Comparison of ENCODE assay signal across 8 cellular contexts in genomic region chr2:230007931-230008707, GRCh38.
DNase-seq lines count a peak whose midpoint lies in the region; TF ChIP-seq lines count a peak whose summit lies in the region.
"Had no signal": no experiment of that assay in that cellular context is flagged by ENCODE, and none has a peak within 500 bp of the region (broad histone marks: within the 10 kb centered on the region; RNA-seq: fewer than 3 reads in every experiment).

No MANE protein-coding gene starts in this region.

- no peaks in the 10 kb centered on the region for H3K79me2 ChIP-seq in Loucy (ENCODE audit: insufficient read depth, low read length)

- H3K4me1 ChIP-seq in Loucy (ENCODE audit: insufficient read depth, low read length, poor library complexity, severe bottlenecking) (peaks cover 5% of the 10 kb centered on the region), ovary (ENCODE audit: insufficient read depth) (peaks cover 10% of the 10 kb centered on the region), testis (peaks cover 6% of the 10 kb centered on the region)

- no peaks in the 10 kb centered on the region for H4K20me1 ChIP-seq in Loucy (ENCODE audit: insufficient read depth, low read length, poor library complexity, severe bottlenecking)

- TF ChIP-seq EP300 in ovary (IDR thresholded peaks at IDR 0.05), result no peak

- H3K27me3 ChIP-seq in Loucy (ENCODE audit: insufficient read depth, low read length, poor library complexity, severe bottlenecking) (no peaks in the 10 kb centered on the region), ovary (no peaks in the 10 kb centered on the region), testis (no peaks in the 10 kb centered on the region)

- TF ChIP-seq CTCF in GM13976 (IDR thresholded peaks at IDR 0.05; ENCODE audit: borderline replicate concordance, control extremely low read depth, extremely low read depth, insufficient read depth, missing control alignments) (peak; percentile 74), Loucy (conservative IDR thresholded peaks at IDR 0.05; ENCODE audit: low read length) (peak; percentile 92), ovary (IDR thresholded peaks at IDR 0.05) (peak; percentile 75 to 85 (median 77)), testis (IDR thresholded peaks at IDR 0.05) (peak; percentile 56 to 91 (median 91))

- intact Hi-C loops in ovary (cut with DNase I), result loop anchor here in 3 of 4 donors (2.0 to 10.0 kb wide), 5 partner anchors 59 to 604 kb away; partner anchors contain the start of gene SLC16A14 (in 1 of the 3)
- intact Hi-C loops in testis (cut with DNase I; ENCODE audit: low total_unique reads), result loop anchor here (5.0 to 10.0 kb wide), 2 partner anchors 147 to 604 kb away; no protein-coding TSS in a partner anchor

- no peak for TF ChIP-seq POLR2A in ovary (IDR thresholded peaks at IDR 0.05)
- no peak for TF ChIP-seq POLR2A in testis (IDR thresholded peaks at IDR 0.05)

- H3K4me3 ChIP-seq in Loucy (ENCODE audit: low read length, poor library complexity, severe bottlenecking) (peak overlapping the region; percentile 34), ovary (no peak overlapping the region), testis (no peak overlapping the region)
- H3K4me3 ChIP-seq: skin epidermis had no signal

- H3K27ac ChIP-seq in ovary (no peak overlapping the region), testis (no peak overlapping the region)
- H3K27ac ChIP-seq: skin epidermis had no signal

- H3K36me3 ChIP-seq in Loucy (ENCODE audit: insufficient read depth, low read length) (no peaks in the 10 kb centered on the region), ovary (no peaks in the 10 kb centered on the region), testis (ENCODE audit: low read depth, missing control alignments) (no peaks in the 10 kb centered on the region)

- in situ Hi-C loops in GM13976 (cut with MboI; ENCODE audit: low sequenced_read_pairs, unreplicated experiment), result loop anchor here (10.0 kb wide), 3 partner anchors 147 to 797 kb away; no protein-coding TSS in a partner anchor

- no peaks in the 10 kb centered on the region for H3K9me2 ChIP-seq in Loucy (replicated peaks; ENCODE audit: low read depth, low read length)

- H3F3A ChIP-seq in Loucy (ENCODE audit: low read depth), result no peaks in the 10 kb centered on the region

- DNase-seq in GM13976 (ENCODE audit: low spot score), result peak; percentile 71
- DNase-seq in SK-N-DZ (ENCODE audit: low spot score), result peak; percentile 36
- peak; percentile 67 to 83 (median 81) for DNase-seq in activated naive CD4-positive, alpha-beta T cell (lab: John Stamatoyannopoulos, UW)
- peak; percentile 62 for DNase-seq in germinal center (ENCODE audit: low spot score)
- peak; percentile 73 to 88 (median 87) for DNase-seq in ovary
- peak; percentile 89 for DNase-seq in testis

- peak overlapping the region; percentile 28; the same call in 1 of the 2 replicates for H2AFZ ChIP-seq in Loucy (ENCODE audit: low read length)

- H3K9me3 ChIP-seq in Loucy (ENCODE audit: insufficient read depth, low read depth, low read length) (no peaks in the 10 kb centered on the region), ovary (no peaks in the 10 kb centered on the region), testis (no peaks in the 10 kb centered on the region)

- 47 to 55% (median 48%) methylated on average over 12 of the region's 12 CpGs for whole genome bisulfite sequencing in ovary, 3 donors
- WGBS in testis, 2 donors, result 59 to 62% methylated on average over 11 to 12 of the region's 12 CpGs

- H3K9ac ChIP-seq in Loucy (ENCODE audit: low read depth, low read length, poor library complexity, severe bottlenecking), result no peak overlapping the region

- H3K4me2 ChIP-seq in Loucy (ENCODE audit: low read depth, low read length, poor library complexity, severe bottlenecking), result peak overlapping the region; percentile 40

Comparison
In these comparisons a context has a peak if more than half of its experiments do, and no peak if none do; other contexts are left out.
1. DNase-seq: peak in every context shown above with its lines; median percentile 89 in testis; 87 in ovary; 81 in activated naive CD4-positive, alpha-beta T cell; 71 in GM13976; 62 in germinal center; 36 in SK-N-DZ.